Comparison of ENCODE assay signal across 1 cellular context in the genomic region with DNA sequence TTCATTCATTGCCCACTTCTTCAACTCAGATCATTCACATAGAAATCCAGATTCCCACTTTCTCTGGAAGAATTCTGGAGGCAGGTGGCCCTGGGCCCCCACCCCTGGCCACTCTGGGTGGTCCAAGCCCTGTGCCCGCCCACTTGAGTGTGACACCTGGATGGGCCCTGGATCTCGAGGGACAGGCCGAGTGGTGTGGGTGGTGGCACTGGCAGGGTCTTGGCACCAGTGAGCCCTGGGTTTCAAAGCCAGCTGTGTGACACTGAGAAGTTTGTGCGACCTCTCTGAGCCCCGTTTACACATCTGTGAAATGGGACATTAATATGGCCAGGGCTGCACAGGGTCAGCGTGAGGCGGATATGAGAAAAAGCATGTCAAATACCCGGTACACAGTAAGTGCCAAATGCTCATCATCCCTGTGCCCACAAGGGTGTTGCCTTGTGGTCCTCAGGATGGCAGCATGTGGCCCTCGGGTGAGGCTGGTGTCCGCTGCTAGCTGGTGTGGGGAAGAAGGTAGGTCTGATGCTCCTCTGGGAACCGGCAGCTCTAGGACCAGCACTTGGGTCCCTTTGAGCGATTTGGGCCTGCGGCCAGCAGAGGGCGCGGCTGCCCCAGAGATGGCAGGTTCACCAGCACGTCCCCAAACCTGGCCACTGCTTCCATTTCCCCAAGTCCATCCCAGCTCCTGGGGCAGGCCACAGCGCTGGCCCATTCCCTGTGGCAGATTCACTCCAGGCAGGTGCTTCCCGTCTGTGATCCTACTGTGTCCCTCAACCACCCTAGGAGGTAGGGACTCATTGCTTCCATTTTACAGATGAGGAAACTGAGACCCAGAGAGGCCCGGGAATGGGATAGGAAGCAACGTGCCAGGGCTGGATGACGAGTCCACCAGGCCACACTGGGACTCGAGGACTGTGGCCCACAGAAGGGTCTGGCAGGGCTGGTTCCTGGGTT.
A peak's percentile ranks its signal among the peaks of the same experiment; 100 is the strongest.
TF ChIP-seq lines count a peak whose summit lies in the region.

No MANE protein-coding gene starts in this region.

TF ChIP-seq in GM12878, 131 proteins besides CTCF, POLR2A, EP300 and RAD21:
- TF ChIP-seq RFX5 (IDR thresholded peaks at IDR 0.05; ENCODE audit: low read depth, low read length) (no peak), SMC3 (IDR thresholded peaks at IDR 0.05; ENCODE audit: borderline replicate concordance, low read length) (peak; percentile 75), ZNF207 (IDR thresholded peaks at IDR 0.05; ENCODE audit: borderline replicate concordance) (0 out of 2 replicates have a peak, but pooled peaks have one; percentile 32), YY1 (IDR thresholded peaks at IDR 0.05; ENCODE audit: low read depth, low read length) (peak; percentile 55; the same call in 1 of the 2 replicates), ZBTB33 (IDR thresholded peaks at IDR 0.05) (no peak), DPF2 (IDR thresholded peaks at IDR 0.05) (no peak), HDAC6 (IDR thresholded peaks at IDR 0.05; ENCODE audit: unreplicated experiment) (no peak)
